Comparison of ENCODE assay signal across 9 cellular contexts in the genomic region with DNA sequence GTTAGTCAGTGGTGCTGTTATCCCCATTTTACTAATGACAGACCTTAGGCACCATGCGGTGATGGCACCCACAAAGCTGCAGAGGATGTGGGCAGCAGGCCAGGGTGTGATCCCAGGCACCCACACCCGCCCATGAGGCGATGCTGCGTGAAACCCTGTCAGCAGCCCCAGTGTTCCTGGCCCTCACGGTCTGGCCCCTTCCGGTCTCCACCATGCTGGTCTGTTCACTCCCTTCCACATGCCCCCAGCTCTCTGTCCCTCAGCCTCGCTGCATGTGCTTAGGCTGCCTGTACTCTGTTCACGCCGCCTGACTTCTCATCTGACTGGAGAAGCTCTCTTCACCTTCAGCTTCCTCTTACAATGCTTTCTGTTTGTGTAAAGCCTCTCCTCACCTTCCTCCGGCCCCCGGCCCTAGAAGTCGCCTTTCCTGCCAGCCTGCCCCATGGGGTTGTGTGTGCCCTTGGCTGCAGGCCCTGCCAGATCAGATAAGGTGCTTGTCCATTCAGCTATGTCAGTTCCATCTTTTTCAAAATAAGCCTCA. TPM values are rescaled to one million over a fixed set of nuclear protein-coding genes. Genes with fewer than 3 reads are reported as not detected.
DNase-seq lines count a peak whose midpoint lies in the region; ATAC-seq lines count a peak whose summit lies in the region.
"Had no signal": no experiment of that assay in that cellular context is flagged by ENCODE, and none has a peak within 500 bp of the region (broad histone marks: within the 10 kb centered on the region; RNA-seq: fewer than 3 reads in every experiment).

No MANE protein-coding gene starts in this region.

- no peaks in the 10 kb centered on the region for H3K27me3 Mint-ChIP-seq in activated CD8-positive, alpha-beta memory T cell treated with anti-CD3 and anti-CD28 coated beads, Interleukin-2, amount 10 ng/mL, durations not matched to agents 7 days and 5 days

- H3K4me1 Mint-ChIP-seq in activated CD8-positive, alpha-beta memory T cell treated with anti-CD3 and anti-CD28 coated beads, Interleukin-2, amount 10 ng/mL, durations not matched to agents 7 days and 5 days: peaks cover 66% of the 10 kb centered on the region

- DNase-seq in activated CD8-positive, alpha-beta memory T cell treated with anti-CD3 and anti-CD28 coated beads, Interleukin-2, amount 10 ng/mL, durations not matched to agents 7 days and 5 days: peak; percentile 92
- DNase-seq in medulla oblongata (ENCODE audit: extremely low spot score) (peak; percentile 54), occipital lobe (lab: John Stamatoyannopoulos, UW) (no peak), SHP77 treated with DMSO at 0.1 percent for 48 hours (lab: John Stamatoyannopoulos, UW) (no peak), A172 (ENCODE audit: low spot score) (no peak), NCI-H2029 (lab: John Stamatoyannopoulos, UW) (no peak)

- H3K4me1 ChIP-seq in BLaER1: peaks cover 66% of the 10 kb centered on the region

- peak overlapping the region; percentile 68 for H3K27ac ChIP-seq in BLaER1

- H3K36me3 Mint-ChIP-seq in activated CD8-positive, alpha-beta memory T cell treated with anti-CD3 and anti-CD28 coated beads, Interleukin-2, amount 10 ng/mL, durations not matched to agents 7 days and 5 days: peaks cover 44% of the 10 kb centered on the region

- no peak overlapping the region for H3K4me3 ChIP-seq in BLaER1

- ATAC-seq in HG02642 (IDR thresholded peaks at IDR 0.05; ENCODE audit: poor library complexity, unreplicated experiment): peak; percentile 46
- peak; percentile 84 for ATAC-seq in activated CD8-positive, alpha-beta memory T cell treated with anti-CD3 and anti-CD28 coated beads, Interleukin-2, amount 10 ng/mL, durations not matched to agents 7 days and 5 days

- H3K27me3 ChIP-seq in BLaER1: no peaks in the 10 kb centered on the region

- peaks cover 93% of the 10 kb centered on the region for H3K36me3 ChIP-seq in BLaER1

- peak overlapping the region; percentile 63 for H3K4me3 Mint-ChIP-seq in activated CD8-positive, alpha-beta memory T cell treated with anti-CD3 and anti-CD28 coated beads, Interleukin-2, amount 10 ng/mL, durations not matched to agents 7 days and 5 days

- no peaks in the 10 kb centered on the region for H4K20me1 ChIP-seq in BLaER1

- CTCF ChIA-PET in activated CD8-positive, alpha-beta memory T cell treated with anti-CD3 and anti-CD28 coated beads, Interleukin-2, amount 10 ng/mL, durations not matched to agents 7 days and 5 days (lab: Charles Lee): interaction anchor here (0.7 to 4.8 kb wide), 10 partner anchors 8 to 136 kb away, joined by 3 to 50 read pairs (median 3); partner anchors contain the start of genes ORAI2 and PRKRIP1

- H3K9ac ChIP-seq in BLaER1: peak overlapping the region; percentile 35; the same call in 1 of the 2 replicates

- H3K9me3 ChIP-seq in BLaER1: peaks cover 2% of the 10 kb centered on the region; the same call in 1 of the 2 replicates

- peak overlapping the region; percentile 62 for H3K4me2 ChIP-seq in BLaER1

- no peaks in the 10 kb centered on the region for H3K9me3 Mint-ChIP-seq in activated CD8-positive, alpha-beta memory T cell treated with anti-CD3 and anti-CD28 coated beads, Interleukin-2, amount 10 ng/mL, durations not matched to agents 7 days and 5 days (ENCODE audit: low read depth)

- peak overlapping the region; percentile 99 for H3K27ac Mint-ChIP-seq in activated CD8-positive, alpha-beta memory T cell treated with anti-CD3 and anti-CD28 coated beads, Interleukin-2, amount 10 ng/mL, durations not matched to agents 7 days and 5 days

RNA-seq across cellular contexts. Expression of gene ORAI2, which starts 17.6 kb away (rescaled TPM):
- 10 to 100 TPM; 58.1 to 73.7 TPM for total RNA-seq in activated CD8-positive, alpha-beta memory T cell treated with anti-CD3 and anti-CD28 coated beads, Interleukin-2, amount 10 ng/mL, durations not matched to agents 7 days and 5 days
- 18.1 TPM for total RNA-seq in occipital lobe
- total RNA-seq in A172 (2014; rRNA removed; shearing (Covaris generic)): 67.6 and 77.9 TPM in 2 replicates

RNA-seq across cellular contexts. Expression of gene PRKRIP1, which starts 19.6 kb away (rescaled TPM):
- total RNA-seq in activated CD8-positive, alpha-beta memory T cell treated with anti-CD3 and anti-CD28 coated beads, Interleukin-2, amount 10 ng/mL, durations not matched to agents 7 days and 5 days: 10 to 100 TPM; 22.2 to 34.5 TPM
- 13.6 TPM for total RNA-seq in occipital lobe
- total RNA-seq in A172 (2014; rRNA removed; shearing (Covaris generic)): 27.1 and 33.5 TPM in 2 replicates

RNA-seq across cellular contexts. Expression of gene ALKBH4, which starts 48.9 kb away (rescaled TPM):
- 10 to 100 TPM; 11.2 to 14.6 TPM for total RNA-seq in activated CD8-positive, alpha-beta memory T cell treated with anti-CD3 and anti-CD28 coated beads, Interleukin-2, amount 10 ng/mL, durations not matched to agents 7 days and 5 days
- 14.3 TPM for total RNA-seq in occipital lobe
- 15.3 and 20.8 TPM in 2 replicates for total RNA-seq in A172 (2014; rRNA removed; shearing (Covaris generic))

RNA-seq across cellular contexts. Expression of gene LRWD1, which starts 49.0 kb away (rescaled TPM):
- 10 to 100 TPM; 20.6 to 24.0 TPM for total RNA-seq in activated CD8-positive, alpha-beta memory T cell treated with anti-CD3 and anti-CD28 coated beads, Interleukin-2, amount 10 ng/mL, durations not matched to agents 7 days and 5 days
- total RNA-seq in occipital lobe: 39.5 TPM
- total RNA-seq in A172 (2014; rRNA removed; shearing (Covaris generic)): 43.6 and 52.0 TPM in 2 replicates

RNA-seq across cellular contexts. Expression of gene SPDYE6, which starts 59.5 kb away (rescaled TPM):
- total RNA-seq in activated CD8-positive, alpha-beta memory T cell treated with anti-CD3 and anti-CD28 coated beads, Interleukin-2, amount 10 ng/mL, durations not matched to agents 7 days and 5 days: not detected
- 0.16 TPM for total RNA-seq in occipital lobe
- not detected in 2 replicates for total RNA-seq in A172 (2014; rRNA removed; shearing (Covaris generic))
- total RNA-seq: dermis microvascular lymphatic vessel endothelial cell had no signal

Comparison
In these comparisons a context has a peak if more than half of its experiments do, and no peak if none do; other contexts are left out.
1. DNase-seq: peak in activated CD8-positive, alpha-beta memory T cell treated with anti-CD3 and anti-CD28 coated beads, Interleukin-2, amount 10 ng/mL, durations not matched to agents 7 days and 5 days (single experiment) and medulla oblongata (single experiment); none in occipital lobe (single experiment), SHP77 treated with DMSO at 0.1 percent for 48 hours (single experiment), A172 (single experiment) and NCI-H2029 (single experiment).